Comparison of ENCODE assay signal across 13 cellular contexts in the genomic region with DNA sequence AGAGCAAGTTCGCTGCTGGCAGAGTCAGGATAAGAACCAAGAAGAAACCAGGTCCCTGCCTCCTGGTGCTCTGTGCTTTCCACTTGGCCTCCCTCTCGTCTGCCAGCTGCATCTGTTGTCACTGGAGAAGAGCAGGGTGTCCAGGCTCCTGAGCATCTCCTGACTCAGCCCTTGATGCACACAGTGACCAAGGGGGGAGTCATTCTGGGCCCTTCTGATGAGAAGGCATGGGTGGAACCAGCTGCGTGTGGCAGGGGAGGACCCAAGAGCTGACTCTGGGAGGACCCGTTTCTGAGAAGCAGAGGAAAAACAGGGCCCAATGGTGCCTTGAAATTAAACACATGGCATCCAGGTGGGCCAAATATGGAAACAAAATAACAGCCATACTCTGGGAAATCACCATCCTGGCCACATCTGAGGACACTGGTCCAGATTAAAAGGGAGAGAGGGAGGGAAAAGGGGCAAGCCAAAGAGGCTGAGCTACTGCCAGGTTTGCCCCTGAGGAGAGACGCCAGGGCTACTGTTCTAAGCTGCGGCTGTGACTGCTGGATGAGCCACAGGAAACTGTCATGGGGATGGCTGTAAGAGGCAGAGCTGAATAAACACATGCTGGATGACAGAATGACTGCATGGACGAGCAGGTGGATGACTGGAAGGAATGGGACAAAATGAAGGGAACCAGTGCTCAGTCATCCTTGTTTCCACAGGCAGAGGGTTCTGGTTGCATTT. TPM values are rescaled to one million over a fixed set of nuclear protein-coding genes. Genes with fewer than 3 reads are reported as not detected.
DNase-seq lines count a peak whose midpoint lies in the region; ATAC-seq and TF ChIP-seq lines count a peak whose summit lies in the region.
"Had no signal": no experiment of that assay in that cellular context is flagged by ENCODE, and none has a peak within 500 bp of the region (broad histone marks: within the 10 kb centered on the region; RNA-seq: fewer than 3 reads in every experiment).

No MANE protein-coding gene starts in this region.

- no peaks in the 10 kb centered on the region for H3K9me3 Mint-ChIP-seq in CD4-positive, alpha-beta T cell
- H3K9me3 Mint-ChIP-seq: central memory CD8-positive, alpha-beta T cell had no signal

- no peak for TF ChIP-seq POLR2A in uterus (IDR thresholded peaks at IDR 0.05)

- no peaks in the 10 kb centered on the region for H3K27me3 ChIP-seq in CD4-positive, alpha-beta T cell (ENCODE audit: control insufficient read depth, insufficient read depth, low read length)
- H3K27me3 ChIP-seq in RWPE2 (ENCODE audit: insufficient read depth, poor library complexity, severe bottlenecking), result no peaks in the 10 kb centered on the region
- H3K27me3 ChIP-seq in tibial artery, result no peaks in the 10 kb centered on the region
- H3K27me3 ChIP-seq in uterus, result no peaks in the 10 kb centered on the region
- H3K27me3 ChIP-seq: right atrium auricular region had no signal

- no peaks in the 10 kb centered on the region for H3K36me3 Mint-ChIP-seq in CD4-positive, alpha-beta T cell (ENCODE audit: low read depth)

- peaks cover 56% of the 10 kb centered on the region for H3K4me1 Mint-ChIP-seq in CD4-positive, alpha-beta T cell (ENCODE audit: low read depth)

- intact Hi-C loops in CD4-positive, alpha-beta T cell (cut with DNase I, micrococcal nuclease), result no loop called here
- intact Hi-C loops in tibial artery (cut with DNase I; ENCODE audit: low total_unique reads), result no loop called here
- intact Hi-C loops in uterus (cut with DNase I; ENCODE audit: low total_unique reads), result no loop called here

- H3K4me3 Mint-ChIP-seq in CD4-positive, alpha-beta T cell, result no peak overlapping the region
- H3K4me3 Mint-ChIP-seq: central memory CD8-positive, alpha-beta T cell had no signal

- H3K4me1 ChIP-seq in RWPE2 (ENCODE audit: insufficient read depth, poor library complexity, severe bottlenecking), result no peaks in the 10 kb centered on the region
- peaks cover 0 to 16% (median 9%) of the 10 kb centered on the region in 4 donors for H3K4me1 ChIP-seq in tibial artery
- H3K4me1 ChIP-seq in uterus, result peaks cover 0 to 16% of the 10 kb centered on the region in 2 donors

- peak in 1 of 10 experiments; percentile 9 for DNase-seq in CD4-positive, alpha-beta T cell
- peak; percentile 81 for DNase-seq in ELR (ENCODE audit: low read depth)
- DNase-seq in RWPE2 (ENCODE audit: low spot score), result no peak
- peak; percentile 45 for DNase-seq in hepatic stellate cell (ENCODE audit: low spot score)
- no peak for DNase-seq in tibial artery
- DNase-seq in uterus, result no peak
- DNase-seq in HPDE6-E6E7 (ENCODE audit: extremely low spot score), result no peak
- DNase-seq: activated effector memory CD4-positive, alpha-beta T cell treated with Interleukin-2 at 50 U/mL for 16 hours; H7; NCI-H2227 treated with DMSO at 0.1 percent for 48 hours; SIG-M5 had no signal

- peak overlapping the region; percentile 81 for H3K27ac Mint-ChIP-seq in CD4-positive, alpha-beta T cell

- CTCF ChIA-PET in CD4-positive, alpha-beta T cell (lab: Charles Lee), result interaction anchor here (0.5 kb wide), 1 partner anchor 1796 kb away, joined by 3 read pairs; no protein-coding TSS in a partner anchor

- H3K36me3 ChIP-seq in RWPE2 (ENCODE audit: low read depth) (no peaks in the 10 kb centered on the region), tibial artery (no peaks in the 10 kb centered on the region), uterus (no peaks in the 10 kb centered on the region)
- H3K36me3 ChIP-seq: right atrium auricular region had no signal

- H3K9me3 ChIP-seq in CD4-positive, alpha-beta T cell (ENCODE audit: control insufficient read depth, low read length), result no peaks in the 10 kb centered on the region
- no peaks in the 10 kb centered on the region for H3K9me3 ChIP-seq in RWPE2 (ENCODE audit: severe bottlenecking)
- no peaks in the 10 kb centered on the region for H3K9me3 ChIP-seq in tibial artery
- H3K9me3 ChIP-seq in uterus, result no peaks in the 10 kb centered on the region
- H3K9me3 ChIP-seq: right atrium auricular region had no signal

- TF ChIP-seq CTCF in CD4-positive, alpha-beta T cell (IDR thresholded peaks at IDR 0.05), result no peak
- TF ChIP-seq CTCF in RWPE2 (IDR thresholded peaks at IDR 0.05; ENCODE audit: poor library complexity, severe bottlenecking) (no peak), tibial artery (IDR thresholded peaks at IDR 0.05) (no peak), uterus (IDR thresholded peaks at IDR 0.05) (no peak)

- no peaks in the 10 kb centered on the region for H3K27me3 Mint-ChIP-seq in CD4-positive, alpha-beta T cell

- H3K4me3 ChIP-seq in RWPE2 (ENCODE audit: severe bottlenecking) (no peak overlapping the region), tibial artery (no peak overlapping the region), uterus (no peak overlapping the region)
- H3K4me3 ChIP-seq: right atrium auricular region had no signal

- ATAC-seq in CD4-positive, alpha-beta T cell (ENCODE audit: poor library complexity), result peak; percentile 22
- peak; percentile 47; the same call in 2 of the 3 replicates for ATAC-seq in RWPE2 (ENCODE audit: low read depth)

- no peak overlapping the region for H3K27ac ChIP-seq in CD4-positive, alpha-beta T cell (ENCODE audit: low read depth, low read length)
- H3K27ac ChIP-seq in RWPE2 (ENCODE audit: poor library complexity, severe bottlenecking) (no peak overlapping the region), tibial artery (no peak overlapping the region), uterus (no peak overlapping the region)
- H3K27ac ChIP-seq: right atrium auricular region had no signal

- POLR2A ChIA-PET in CD4-positive, alpha-beta T cell (lab: Charles Lee), result interaction anchor here (0.5 to 1.0 kb wide), 2 partner anchors 64 to 946 kb away, joined by 3 to 4 read pairs; partner anchors contain the start of gene USP3

RNA-seq across cellular contexts. Expression of gene CA12, which starts 58.1 kb away (rescaled TPM):
- not detected for total RNA-seq in CD4-positive, alpha-beta T cell
- total RNA-seq in uterus, result 10 to 100 TPM in 1 of 4 donors, 1 to 10 TPM in 2, under 1 TPM in 1; 0.29 to 11.8 (median 8.0) TPM

Comparison
In these comparisons a context has a peak if more than half of its experiments do, and no peak if none do; other contexts are left out.
1. DNase-seq: peak in ELR (single experiment) and hepatic stellate cell (single experiment); none in RWPE2 (single experiment), tibial artery (0 of 2), uterus (0 of 2) and HPDE6-E6E7 (single experiment).